ENCODE assay signal across 8 cellular contexts in the genomic region with DNA sequence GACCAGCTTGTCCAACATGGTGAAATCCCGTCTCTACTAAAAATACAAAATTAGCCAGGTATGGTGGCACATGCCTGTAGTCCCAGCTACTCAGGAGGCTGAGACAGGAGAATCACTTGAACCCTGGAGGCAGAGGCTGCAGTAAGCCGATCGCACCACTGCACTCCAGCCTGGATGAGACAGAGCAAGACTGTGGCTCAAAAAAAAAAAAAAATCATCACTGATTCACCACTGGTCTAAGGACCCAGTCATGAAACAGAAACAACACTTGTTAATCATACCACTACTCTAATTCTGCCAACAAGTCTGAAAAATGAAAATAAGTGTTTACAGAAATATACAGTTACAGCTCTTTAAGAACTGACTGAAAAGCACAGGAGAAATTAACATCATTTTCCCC. TPM values are rescaled to one million over a fixed set of nuclear protein-coding genes. Genes with fewer than 3 reads are reported as not detected.
DNase-seq lines count a peak whose midpoint lies in the region; ATAC-seq, FAIRE-seq and TF ChIP-seq lines count a peak whose summit lies in the region.
"Not testable (repeated sequence)": the region's sequence is repeated elsewhere in the genome, so short reads cannot be mapped to it uniquely, and the experiment has no call there.

No MANE protein-coding gene starts in this region.

- not testable (repeated sequence) for H3K9me3 Mint-ChIP-seq in CD4-positive, CD25-positive, alpha-beta regulatory T cell; astrocyte (ENCODE audit: unreplicated experiment)

- not testable (repeated sequence) for H3K27me3 Mint-ChIP-seq in CD4-positive, CD25-positive, alpha-beta regulatory T cell; T-helper 17 cell; astrocyte (ENCODE audit: low read depth, unreplicated experiment)

- peaks cover 95% of the 10 kb centered on the region for H4K20me1 ChIP-seq in astrocyte (ENCODE audit: insufficient read depth, low read length)
- peaks cover 54% of the 10 kb centered on the region for H4K20me1 ChIP-seq in osteoblast (ENCODE audit: insufficient read depth, low read length)

- FAIRE-seq in astrocyte (lab: Jason Lieb, UNC): not testable (repeated sequence)

- H3K27ac ChIP-seq in CD4-positive, CD25-positive, alpha-beta regulatory T cell (ENCODE audit: insufficient read depth, low read length, poor library complexity, severe bottlenecking); astrocyte (ENCODE audit: low read depth, low read length); osteoblast (ENCODE audit: low read depth, low read length): not testable (repeated sequence)

- DNase-seq in CD4-positive, CD25-positive, alpha-beta regulatory T cell; T-helper 17 cell: not testable (repeated sequence)
- DNase-seq in astrocyte (ENCODE audit: low read depth) (peak; percentile 62), osteoblast (ENCODE audit: insufficient read length, low spot score, missing footprints) (peak; percentile 61)

- H3K36me3 ChIP-seq in CD4-positive, CD25-positive, alpha-beta regulatory T cell (ENCODE audit: control insufficient read depth, insufficient read depth, low read length); astrocyte (ENCODE audit: insufficient read depth, low read length); osteoblast (ENCODE audit: insufficient read depth, low read length): not testable (repeated sequence)

- peaks cover 45 to 83% (median 66%) of the 10 kb centered on the region in 4 donors for H3K4me1 Mint-ChIP-seq in CD4-positive, CD25-positive, alpha-beta regulatory T cell
- H3K4me1 Mint-ChIP-seq in T-helper 17 cell (peaks cover 46% of the 10 kb centered on the region), astrocyte (ENCODE audit: low read depth, unreplicated experiment) (peaks cover 16% of the 10 kb centered on the region)

- H2AFZ ChIP-seq in astrocyte (ENCODE audit: low read depth, low read length); osteoblast (ENCODE audit: low read length): not testable (repeated sequence)

- peaks cover 100% of the 10 kb centered on the region for H3K79me2 ChIP-seq in astrocyte (ENCODE audit: insufficient read depth, low read length)
- H3K79me2 ChIP-seq in osteoblast (ENCODE audit: insufficient read depth, low read length): peaks cover 98% of the 10 kb centered on the region

- H3K4me2 ChIP-seq in astrocyte (ENCODE audit: low read length): not testable (repeated sequence)
- H3K4me2 ChIP-seq in osteoblast (ENCODE audit: insufficient read depth, low read length): peak overlapping the region; percentile 5

- peaks cover 69% of the 10 kb centered on the region for H3K4me1 ChIP-seq in CD4-positive, CD25-positive, alpha-beta regulatory T cell (ENCODE audit: control insufficient read depth, insufficient read depth, low read length, poor library complexity, severe bottlenecking)
- not testable (repeated sequence) for H3K4me1 ChIP-seq in astrocyte (ENCODE audit: insufficient read depth, low read length); osteoblast (ENCODE audit: insufficient read depth, low read length)

- H3K4me3 ChIP-seq in CD4-positive, CD25-positive, alpha-beta regulatory T cell (ENCODE audit: low read depth, low read length): peak overlapping the region; percentile 34
- H3K4me3 ChIP-seq in astrocyte (ENCODE audit: insufficient read depth, low read depth, low read length); osteoblast (ENCODE audit: insufficient read depth, low read length): not testable (repeated sequence)

- H3K9ac ChIP-seq in astrocyte (ENCODE audit: low read length): not testable (repeated sequence)

- peak in 1 of 2 donors; percentile 43 for ATAC-seq in CD4-positive, CD25-positive, alpha-beta regulatory T cell (ENCODE audit: low read depth in 2 of 2)
- ATAC-seq in GM18870 (IDR thresholded peaks at IDR 0.05; ENCODE audit: unreplicated experiment) (peak; percentile 96), GM21526 (IDR thresholded peaks at IDR 0.05; ENCODE audit: low FRiP score, unreplicated experiment) (peak; percentile 77), HG02943 (IDR thresholded peaks at IDR 0.05; ENCODE audit: low read depth, unreplicated experiment) (peak; percentile 79), HG03469 (IDR thresholded peaks at IDR 0.05; ENCODE audit: unreplicated experiment) (peak; percentile 71)
- ATAC-seq in T-helper 17 cell: not testable (repeated sequence)

- not testable (repeated sequence) for TF ChIP-seq CTCF in astrocyte (IDR thresholded peaks at IDR 0.05; ENCODE audit: insufficient read depth, low read depth, low read length)
- TF ChIP-seq CTCF in osteoblast (IDR thresholded peaks at IDR 0.05; ENCODE audit: extremely low read depth, low read depth, low read length): peak; percentile 8

- H3K27ac Mint-ChIP-seq in CD4-positive, CD25-positive, alpha-beta regulatory T cell: peak overlapping the region in 2 of 3 donors; percentile 39 to 43
- H3K27ac Mint-ChIP-seq in T-helper 17 cell: peak overlapping the region; percentile 61
- H3K27ac Mint-ChIP-seq in astrocyte (ENCODE audit: unreplicated experiment): not testable (repeated sequence)

- H3K9me3 ChIP-seq in CD4-positive, CD25-positive, alpha-beta regulatory T cell (ENCODE audit: control insufficient read depth in 2 of 2, low read length in 2 of 2); T-helper 17 cell (ENCODE audit: control insufficient read depth, low read length, poor library complexity, severe bottlenecking); astrocyte (ENCODE audit: insufficient read depth, low read depth, low read length); osteoblast (ENCODE audit: low read depth, low read length): not testable (repeated sequence)

- not testable (repeated sequence) for H3K36me3 Mint-ChIP-seq in CD4-positive, CD25-positive, alpha-beta regulatory T cell; T-helper 17 cell (ENCODE audit: low read depth); astrocyte (ENCODE audit: low read depth, unreplicated experiment)

- not testable (repeated sequence) for H3K27me3 ChIP-seq in CD4-positive, CD25-positive, alpha-beta regulatory T cell (ENCODE audit: control insufficient read depth, insufficient read depth, low read length); astrocyte (ENCODE audit: insufficient read depth, low read length); osteoblast (ENCODE audit: insufficient read depth, low read length)

- peak overlapping the region in 3 of 4 donors; percentile 18 to 68 (median 62) for H3K4me3 Mint-ChIP-seq in CD4-positive, CD25-positive, alpha-beta regulatory T cell
- H3K4me3 Mint-ChIP-seq in T-helper 17 cell; astrocyte (ENCODE audit: unreplicated experiment): not testable (repeated sequence)

RNA-seq across cellular contexts. Expression of a gene that starts 12.7 kb away (rescaled TPM):
- 146 TPM for total RNA-seq in CD4-positive, CD25-positive, alpha-beta regulatory T cell
- 10 to 100 TPM; 34.0 to 49.0 (median 37.8) TPM for polyA plus RNA-seq in CD4-positive, CD25-positive, alpha-beta regulatory T cell
- total RNA-seq in T-helper 17 cell: 100 to 1,000 TPM; 115 to 136 TPM
- total RNA-seq in astrocyte: 138 and 140 TPM in 2 replicates
- total RNA-seq in osteoblast: 278 and 297 TPM in 2 replicates
